Comparison of ENCODE assay signal across 8 cellular contexts in genomic region chr10:27241640-27242472, GRCh38. TPM values are rescaled to one million over a fixed set of nuclear protein-coding genes. Genes with fewer than 3 reads are reported as not detected.
DNase-seq lines count a peak whose midpoint lies in the region; ATAC-seq and TF ChIP-seq lines count a peak whose summit lies in the region.

No MANE protein-coding gene starts in this region.

- CTCF ChIA-PET in activated B cell treated with CpG ODN at 0.5 μM for 24 hours (lab: Charles Lee) = interaction anchor here (1.2 to 1.5 kb wide), 2 partner anchors 11 to 18 kb away, joined by 5 read pairs; no protein-coding TSS in a partner anchor

- ATAC-seq in HG03175 (IDR thresholded peaks at IDR 0.05; ENCODE audit: unreplicated experiment) (peak; percentile 68), activated B cell treated with CpG ODN at 0.5 μM for 24 hours (ENCODE audit: low read depth) (peak; percentile 67)

- POLR2A ChIA-PET in activated B cell treated with CpG ODN at 0.5 μM for 24 hours (lab: Charles Lee) = interaction anchor here (0.6 to 2.9 kb wide), 13 partner anchors 10 to 1291 kb away, joined by 3 to 75 read pairs (median 6); partner anchors contain the start of genes MASTL, RAB18, WAC and YME1L1

- H3K4me3 Mint-ChIP-seq in activated B cell treated with CpG ODN at 0.5 μM for 24 hours = peak overlapping the region; percentile 98

- in situ Hi-C loops in GM18951 (cut with MboI; ENCODE audit: low sequenced_read_pairs, unreplicated experiment) = no loop called here

- intact Hi-C loops in activated B cell treated with CpG ODN at 0.5 μM for 24 hours (cut with micrococcal nuclease) = loop anchor here (1.0 to 5.0 kb wide), 13 partner anchors 17 to 1290 kb away; partner anchors contain the start of genes ABI1, ANKRD26, MASTL and MPP7

- peak overlapping the region; percentile 99 for H3K27ac Mint-ChIP-seq in activated B cell treated with CpG ODN at 0.5 μM for 24 hours

- H3K36me3 Mint-ChIP-seq in activated B cell treated with CpG ODN at 0.5 μM for 24 hours (ENCODE audit: low read depth) = peaks cover 16% of the 10 kb centered on the region

- peak overlapping the region; percentile 90 for H3K4me3 ChIP-seq in AG10803 (ENCODE audit: low read length)

- peaks cover 45% of the 10 kb centered on the region for H3K4me1 Mint-ChIP-seq in activated B cell treated with CpG ODN at 0.5 μM for 24 hours

- TF ChIP-seq CTCF in AG10803 (conservative IDR thresholded peaks at IDR 0.05; ENCODE audit: low read length) (peak; percentile 40), activated B cell treated with CpG ODN at 0.5 μM for 24 hours (IDR thresholded peaks at IDR 0.05) (no peak)

- DNase-seq in AG10803 (ENCODE audit: low read depth) (peak; percentile 94), NCI-H2227 (lab: John Stamatoyannopoulos, UW; ENCODE audit: unreplicated experiment) (peak; percentile 95), activated B cell treated with CpG ODN at 0.5 μM for 24 hours (peak; percentile 87), caudate nucleus (lab: John Stamatoyannopoulos, UW) (peak; percentile 49 to 93 (median 85)), islet precursor cell (peak; percentile 97)
- DNase-seq in stimulated activated CD4-positive, alpha-beta T cell treated with anti-CD3 and anti-CD28 coated beads, Interleukin-12 subunit alpha, Interleukin-12 subunit beta, amount 100 ng/mL, for 4 hours = peak; percentile 84

- TF ChIP-seq POLR2A in GM18951 (IDR thresholded peaks at IDR 0.05; ENCODE audit: extremely low read depth, insufficient read depth, insufficient read length) = peak; percentile 94

- H3K27ac ChIP-seq in caudate nucleus (ENCODE audit: low read depth, low read length) = peak overlapping the region; percentile 98

- no peaks in the 10 kb centered on the region for H3K27me3 Mint-ChIP-seq in activated B cell treated with CpG ODN at 0.5 μM for 24 hours

- no peaks in the 10 kb centered on the region for H3K9me3 Mint-ChIP-seq in activated B cell treated with CpG ODN at 0.5 μM for 24 hours

RNA-seq across cellular contexts. Expression of gene ACBD5, which starts 1.3 kb away (rescaled TPM):
- 17.9 and 19.8 TPM in 2 replicates for total RNA-seq in activated B cell treated with CpG ODN at 0.5 μM for 24 hours

Comparison
In these comparisons a context has a peak if more than half of its experiments do, and no peak if none do; other contexts are left out.
1. Peak in every context shown above with its lines: DNase-seq, ATAC-seq, H3K4me3 ChIP-seq and H3K27ac ChIP-seq.